ENCODE assay signal across 14 cellular contexts in the genomic region with DNA sequence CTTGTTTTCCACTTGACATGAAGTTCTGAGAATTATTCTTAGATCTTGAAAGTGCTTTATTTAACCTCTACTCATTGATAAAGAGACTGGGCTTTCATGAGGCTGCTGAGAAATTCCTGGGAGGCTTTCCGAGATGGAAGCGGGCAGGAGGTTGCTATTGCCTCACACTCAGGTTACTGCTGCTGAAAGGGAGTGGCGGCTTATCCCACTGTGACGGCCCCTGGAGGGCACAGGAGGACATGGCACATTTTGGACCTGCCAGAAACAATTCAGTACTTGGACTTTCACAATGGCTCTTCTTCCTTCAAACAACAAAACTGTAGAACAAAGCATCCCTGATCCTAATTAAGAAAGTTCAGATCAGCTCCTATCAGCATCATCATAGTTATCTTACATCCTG. TPM values are rescaled to one million over a fixed set of nuclear protein-coding genes. Genes with fewer than 3 reads are reported as not detected.
A peak's percentile ranks its signal among the peaks of the same experiment; 100 is the strongest.
DNase-seq lines count a peak whose midpoint lies in the region; ATAC-seq and TF ChIP-seq lines count a peak whose summit lies in the region.
"Had no signal": no experiment of that assay in that cellular context is flagged by ENCODE, and none has a peak within 500 bp of the region (broad histone marks: within the 10 kb centered on the region; RNA-seq: fewer than 3 reads in every experiment).

No MANE protein-coding gene starts in this region.

- H3K9ac ChIP-seq in HCT116 (ENCODE audit: low read length), result no peak overlapping the region

- H3K4me3 ChIP-seq in HCT116 (replicated peaks in 1 of 2; ENCODE audit: low read depth in 1 of 2, low read length in 2 of 2) (no peak overlapping the region), left ventricle myocardium inferior (no peak overlapping the region), retinal pigment epithelial cell (ENCODE audit: low read length) (no peak overlapping the region)
- H3K4me3 ChIP-seq: mucosa of descending colon, SJCRH30 had no signal

- DNase-seq in HCT116 (ENCODE audit: low read depth, low spot score) (no peak), astrocyte of the hippocampus (ENCODE audit: low read depth, low spot score) (peak; percentile 16), left ventricle myocardium inferior (peak; percentile 16), retinal pigment epithelial cell (ENCODE audit: low read depth) (no peak), amniotic stem cell (lab: John Stamatoyannopoulos, UW) (no peak), NCI-H1092 treated with DMSO at 0.1 percent for 48 hours (lab: John Stamatoyannopoulos, UW) (no peak), NCI-H510A treated with DMSO at 0.1 percent for 48 hours (lab: John Stamatoyannopoulos, UW) (no peak)
- DNase-seq: activated B cell treated with CpG ODN at 0.5 μM for 24 hours; activated T-cell treated with anti-CD3 and anti-CD28 coated beads, Interleukin-2, amount 50 U/mL, for 1 hour; hypothalamus; mucosa of descending colon; MV-4-11; NCI-H510A; SJCRH30 had no signal

- no TSS peak for BruUV-seq in HCT116 (replicated peaks; lab: Mats Ljungman, UMichigan)

- no peak for TF ChIP-seq POLR2A in HCT116 (IDR thresholded peaks at IDR 0.05; ENCODE audit: borderline replicate concordance, extremely low read depth, insufficient read depth, insufficient read length)

- H3K79me2 ChIP-seq in HCT116 (ENCODE audit: insufficient read depth, low read length), result no peaks in the 10 kb centered on the region

- no peak overlapping the region for H3K4me2 ChIP-seq in HCT116 (ENCODE audit: low read length)

- H4K20me1 ChIP-seq in HCT116 (ENCODE audit: insufficient read depth), result no peaks in the 10 kb centered on the region

- POLR2A ChIA-PET in HCT116 (lab: Charles Lee), result no interaction called here

- no peaks in the 10 kb centered on the region for H3K36me3 ChIP-seq in HCT116 (ENCODE audit: control insufficient read depth in 1 of 2, insufficient read depth in 2 of 2, low read length in 2 of 2)
- H3K36me3 ChIP-seq in left ventricle myocardium inferior, result no peaks in the 10 kb centered on the region
- H3K36me3 ChIP-seq: SJCRH30 had no signal

- no peak overlapping the region for H2AFZ ChIP-seq in HCT116 (ENCODE audit: low read depth, low read length, poor library complexity, severe bottlenecking)

- RAD21 ChIA-PET in HCT116 (lab: Charles Lee; ENCODE audit: low non-redundant PET in 1 of 2, low total read pairs in 2 of 2, uncharacterized antibody in 2 of 2, unreplicated experiment in 2 of 2), result no interaction called here

- H3K9me3 ChIP-seq in HCT116 (ENCODE audit: control insufficient read depth in 1 of 2, insufficient read depth in 1 of 2, low read depth in 1 of 2, low read length in 2 of 2), result no peaks in the 10 kb centered on the region
- no peaks in the 10 kb centered on the region for H3K9me3 ChIP-seq in left ventricle myocardium inferior (replicated peaks)
- H3K9me3 ChIP-seq: mucosa of descending colon, SJCRH30 had no signal

- TF ChIP-seq CTCF in HCT116 (IDR thresholded peaks at IDR 0.05 in 2 of 3, conservative IDR thresholded peaks at IDR 0.05 in 1 of 3; ENCODE audit: borderline replicate concordance in 1 of 3, insufficient read depth in 1 of 3, low read depth in 2 of 3, low read length in 2 of 3), result peak; percentile 7 to 35 (median 31); a peak in 2 of 6 replicates
- TF ChIP-seq CTCF in left ventricle myocardium inferior (IDR thresholded peaks at IDR 0.05; ENCODE audit: borderline replicate concordance), result peak; percentile 52
- peak; percentile 74 for TF ChIP-seq CTCF in retinal pigment epithelial cell (conservative IDR thresholded peaks at IDR 0.05; ENCODE audit: low read depth, low read length)

- TF ChIP-seq RAD21 in HCT116 (IDR thresholded peaks at IDR 0.05; ENCODE audit: low read depth), result 0 out of 2 replicates have a peak, but pooled peaks have one; percentile 3

- H3K27me3 ChIP-seq in HCT116 (ENCODE audit: insufficient read depth, low read length) (no peaks in the 10 kb centered on the region), left ventricle myocardium inferior (ENCODE audit: low read depth) (no peaks in the 10 kb centered on the region)
- H3K27me3 ChIP-seq: SJCRH30 had no signal

- H3K27ac ChIP-seq in HCT116 (ENCODE audit: low read depth, low read length) (no peak overlapping the region), left ventricle myocardium inferior (replicated peaks) (no peak overlapping the region)
- H3K27ac ChIP-seq: SJCRH30 had no signal

- H3K9me2 ChIP-seq in HCT116 (ENCODE audit: insufficient read depth), result no peaks in the 10 kb centered on the region

- ATAC-seq in HCT116, result peak; percentile 68
- ATAC-seq: mucosa of descending colon had no signal

- H3K4me1 ChIP-seq in HCT116 (ENCODE audit: control insufficient read depth in 1 of 2, insufficient read depth in 2 of 2, low read length in 2 of 2) (no peaks in the 10 kb centered on the region), left ventricle myocardium inferior (no peaks in the 10 kb centered on the region)
- H3K4me1 ChIP-seq: SJCRH30 had no signal

- CTCF ChIA-PET in HCT116 (lab: Charles Lee), result no interaction called here

- intact Hi-C loops in HCT116 (cut with micrococcal nuclease) (no loop called here), left ventricle myocardium inferior (cut with micrococcal nuclease) (no loop called here)

TF ChIP-seq in HCT116, 20 proteins besides CTCF, POLR2A, EP300 and RAD21:
- TF ChIP-seq TCF7L2 (IDR thresholded peaks at IDR 0.05; ENCODE audit: borderline replicate concordance, extremely low read depth, insufficient read depth, insufficient read length) (no peak), CBX3 (IDR thresholded peaks at IDR 0.05; ENCODE audit: low read depth) (no peak), CEBPB (IDR thresholded peaks at IDR 0.05; ENCODE audit: low read depth) (no peak), SIN3A (IDR thresholded peaks at IDR 0.05; ENCODE audit: low read depth) (no peak), ZFX (IDR thresholded peaks at IDR 0.05) (no peak), EGR1 (IDR thresholded peaks at IDR 0.05; ENCODE audit: low read depth) (no peak), JUND (IDR thresholded peaks at IDR 0.05) (no peak), EZH2 (IDR thresholded peaks at IDR 0.05) (no peak), SP1 (IDR thresholded peaks at IDR 0.05; ENCODE audit: low read depth) (no peak), SRF (IDR thresholded peaks at IDR 0.05; ENCODE audit: low read depth) (no peak), ATF3 (IDR thresholded peaks at IDR 0.05) (no peak)
- TF ChIP-seq, protein P1, sequence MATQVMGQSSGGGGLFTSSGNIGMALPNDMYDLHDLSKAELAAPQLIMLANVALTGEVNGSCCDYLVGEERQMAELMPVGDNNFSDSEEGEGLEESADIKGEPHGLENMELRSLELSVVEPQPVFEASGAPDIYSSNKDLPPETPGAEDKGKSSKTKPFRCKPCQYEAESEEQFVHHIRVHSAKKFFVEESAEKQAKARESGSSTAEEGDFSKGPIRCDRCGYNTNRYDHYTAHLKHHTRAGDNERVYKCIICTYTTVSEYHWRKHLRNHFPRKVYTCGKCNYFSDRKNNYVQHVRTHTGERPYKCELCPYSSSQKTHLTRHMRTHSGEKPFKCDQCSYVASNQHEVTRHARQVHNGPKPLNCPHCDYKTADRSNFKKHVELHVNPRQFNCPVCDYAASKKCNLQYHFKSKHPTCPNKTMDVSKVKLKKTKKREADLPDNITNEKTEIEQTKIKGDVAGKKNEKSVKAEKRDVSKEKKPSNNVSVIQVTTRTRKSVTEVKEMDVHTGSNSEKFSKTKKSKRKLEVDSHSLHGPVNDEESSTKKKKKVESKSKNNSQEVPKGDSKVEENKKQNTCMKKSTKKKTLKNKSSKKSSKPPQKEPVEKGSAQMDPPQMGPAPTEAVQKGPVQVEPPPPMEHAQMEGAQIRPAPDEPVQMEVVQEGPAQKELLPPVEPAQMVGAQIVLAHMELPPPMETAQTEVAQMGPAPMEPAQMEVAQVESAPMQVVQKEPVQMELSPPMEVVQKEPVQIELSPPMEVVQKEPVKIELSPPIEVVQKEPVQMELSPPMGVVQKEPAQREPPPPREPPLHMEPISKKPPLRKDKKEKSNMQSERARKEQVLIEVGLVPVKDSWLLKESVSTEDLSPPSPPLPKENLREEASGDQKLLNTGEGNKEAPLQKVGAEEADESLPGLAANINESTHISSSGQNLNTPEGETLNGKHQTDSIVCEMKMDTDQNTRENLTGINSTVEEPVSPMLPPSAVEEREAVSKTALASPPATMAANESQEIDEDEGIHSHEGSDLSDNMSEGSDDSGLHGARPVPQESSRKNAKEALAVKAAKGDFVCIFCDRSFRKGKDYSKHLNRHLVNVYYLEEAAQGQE (IDR thresholded peaks at IDR 0.05; ENCODE audit: low read depth), result no peak
- TF ChIP-seq, protein P2, sequence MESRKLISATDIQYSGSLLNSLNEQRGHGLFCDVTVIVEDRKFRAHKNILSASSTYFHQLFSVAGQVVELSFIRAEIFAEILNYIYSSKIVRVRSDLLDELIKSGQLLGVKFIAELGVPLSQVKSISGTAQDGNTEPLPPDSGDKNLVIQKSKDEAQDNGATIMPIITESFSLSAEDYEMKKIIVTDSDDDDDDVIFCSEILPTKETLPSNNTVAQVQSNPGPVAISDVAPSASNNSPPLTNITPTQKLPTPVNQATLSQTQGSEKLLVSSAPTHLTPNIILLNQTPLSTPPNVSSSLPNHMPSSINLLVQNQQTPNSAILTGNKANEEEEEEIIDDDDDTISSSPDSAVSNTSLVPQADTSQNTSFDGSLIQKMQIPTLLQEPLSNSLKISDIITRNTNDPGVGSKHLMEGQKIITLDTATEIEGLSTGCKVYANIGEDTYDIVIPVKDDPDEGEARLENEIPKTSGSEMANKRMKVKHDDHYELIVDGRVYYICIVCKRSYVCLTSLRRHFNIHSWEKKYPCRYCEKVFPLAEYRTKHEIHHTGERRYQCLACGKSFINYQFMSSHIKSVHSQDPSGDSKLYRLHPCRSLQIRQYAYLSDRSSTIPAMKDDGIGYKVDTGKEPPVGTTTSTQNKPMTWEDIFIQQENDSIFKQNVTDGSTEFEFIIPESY (IDR thresholded peaks at IDR 0.05; ENCODE audit: extremely low read depth, insufficient replicate concordance, low read length), result no peak
- TF ChIP-seq, protein P3, sequence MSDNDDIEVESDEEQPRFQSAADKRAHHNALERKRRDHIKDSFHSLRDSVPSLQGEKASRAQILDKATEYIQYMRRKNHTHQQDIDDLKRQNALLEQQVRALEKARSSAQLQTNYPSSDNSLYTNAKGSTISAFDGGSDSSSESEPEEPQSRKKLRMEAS (IDR thresholded peaks at IDR 0.05), result no peak

RNA-seq across cellular contexts. Expression of gene MARK1, which starts 16.2 kb away (rescaled TPM):
- total RNA-seq in HCT116 (2021; ENCODE audit: unreplicated experiment) (3.6 TPM), left ventricle myocardium inferior (14.9 TPM)
- polyA plus RNA-seq in HCT116 (2012), result 1.9 and 2.0 TPM in 2 replicates

Comparison
In these comparisons a context has a peak if more than half of its experiments do, and no peak if none do; other contexts are left out.
1. DNase-seq: peak in astrocyte of the hippocampus (single experiment) and left ventricle myocardium inferior (single experiment); none in HCT116 (single experiment), retinal pigment epithelial cell (single experiment), amniotic stem cell (single experiment), NCI-H1092 treated with DMSO at 0.1 percent for 48 hours (single experiment) and NCI-H510A treated with DMSO at 0.1 percent for 48 hours (single experiment).
2. Peak in every context shown above with its lines, with median percentiles within 50 percentile points of each other: CTCF ChIP-seq.